In genomic region chr2:116724550-116724949, GRCh38 we compare ENCODE assay signal across 21 cellular contexts.
DNase-seq lines count a peak whose midpoint lies in the region; ATAC-seq, FAIRE-seq and TF ChIP-seq lines count a peak whose summit lies in the region.
"Had no signal": no experiment of that assay in that cellular context is flagged by ENCODE, and none has a peak within 500 bp of the region (broad histone marks: within the 10 kb centered on the region; RNA-seq: fewer than 3 reads in every experiment).

No MANE protein-coding gene starts in this region.

- H3K4me1 Mint-ChIP-seq in astrocyte (ENCODE audit: low read depth, unreplicated experiment): peaks cover 12% of the 10 kb centered on the region
- H3K4me1 Mint-ChIP-seq: CD4-positive, alpha-beta memory T cell had no signal

- H3K27ac ChIP-seq in RWPE2 (ENCODE audit: poor library complexity, severe bottlenecking) (peak overlapping the region; percentile 29), astrocyte (ENCODE audit: low read depth, low read length) (no peak overlapping the region), foreskin keratinocyte (no peak overlapping the region)

- no peaks in the 10 kb centered on the region for H3K9me3 ChIP-seq in RWPE2 (ENCODE audit: severe bottlenecking)
- H3K9me3 ChIP-seq in astrocyte (ENCODE audit: insufficient read depth, low read depth, low read length): no peaks in the 10 kb centered on the region
- H3K9me3 ChIP-seq: HAP-1 had no signal

- H3K9ac ChIP-seq in astrocyte (ENCODE audit: low read length): no peak overlapping the region

- H3K36me3 ChIP-seq in RWPE2 (ENCODE audit: low read depth): no peaks in the 10 kb centered on the region
- H3K36me3 ChIP-seq in astrocyte (ENCODE audit: insufficient read depth, low read length): no peaks in the 10 kb centered on the region
- H3K36me3 ChIP-seq in bronchial epithelial cell (ENCODE audit: control insufficient read depth, insufficient read depth, low read length): no peaks in the 10 kb centered on the region
- H3K36me3 ChIP-seq: HAP-1 had no signal

- no peaks in the 10 kb centered on the region for H3K79me2 ChIP-seq in astrocyte (ENCODE audit: insufficient read depth, low read length)

- no peak overlapping the region for H3K4me3 ChIP-seq in RWPE2 (ENCODE audit: severe bottlenecking)
- H3K4me3 ChIP-seq in astrocyte (ENCODE audit: insufficient read depth, low read depth, low read length): no peak overlapping the region
- no peak overlapping the region for H3K4me3 ChIP-seq in bronchial epithelial cell (ENCODE audit: low read depth, low read length)
- H3K4me3 ChIP-seq: HAP-1 had no signal

- H4K20me1 ChIP-seq in astrocyte (ENCODE audit: insufficient read depth, low read length): no peaks in the 10 kb centered on the region

- no peak for TF ChIP-seq CTCF in RWPE2 (IDR thresholded peaks at IDR 0.05; ENCODE audit: poor library complexity, severe bottlenecking)
- TF ChIP-seq CTCF in astrocyte (IDR thresholded peaks at IDR 0.05; ENCODE audit: insufficient read depth, low read depth, low read length): no peak
- TF ChIP-seq CTCF in bronchial epithelial cell (IDR thresholded peaks at IDR 0.05; ENCODE audit: insufficient read depth, low read length, severe bottlenecking): no peak
- no peak for TF ChIP-seq CTCF in foreskin keratinocyte (conservative IDR thresholded peaks at IDR 0.05)

- H3K27me3 ChIP-seq in RWPE2 (ENCODE audit: insufficient read depth, poor library complexity, severe bottlenecking) (no peaks in the 10 kb centered on the region), astrocyte (ENCODE audit: insufficient read depth, low read length) (no peaks in the 10 kb centered on the region), bronchial epithelial cell (ENCODE audit: control insufficient read depth, insufficient read depth, low read length) (no peaks in the 10 kb centered on the region), foreskin keratinocyte (no peaks in the 10 kb centered on the region)

- H3K27me3 Mint-ChIP-seq in astrocyte (ENCODE audit: low read depth, unreplicated experiment): no peaks in the 10 kb centered on the region
- H3K27me3 Mint-ChIP-seq: CD4-positive, alpha-beta memory T cell had no signal

- no peak overlapping the region for H3K4me3 Mint-ChIP-seq in astrocyte (ENCODE audit: unreplicated experiment)
- H3K4me3 Mint-ChIP-seq: CD4-positive, alpha-beta memory T cell; HFFc6 had no signal

- FAIRE-seq in astrocyte (lab: Jason Lieb, UNC): no peak
- no peak for FAIRE-seq in bronchial epithelial cell (lab: Jason Lieb, UNC)
- FAIRE-seq: GM12891, GM18507, H54 had no signal

- peak overlapping the region; percentile 68 for H3K27ac Mint-ChIP-seq in astrocyte (ENCODE audit: unreplicated experiment)
- H3K27ac Mint-ChIP-seq: CD4-positive, alpha-beta memory T cell; HFFc6 had no signal

- H3K9me3 Mint-ChIP-seq in astrocyte (ENCODE audit: unreplicated experiment): no peaks in the 10 kb centered on the region

- H3K4me2 ChIP-seq in astrocyte (ENCODE audit: low read length): no peak overlapping the region

- H3K4me1 ChIP-seq in RWPE2 (ENCODE audit: insufficient read depth, poor library complexity, severe bottlenecking) (peaks cover 15% of the 10 kb centered on the region), astrocyte (ENCODE audit: insufficient read depth, low read length) (no peaks in the 10 kb centered on the region), foreskin keratinocyte (no peaks in the 10 kb centered on the region)

- no peak overlapping the region for H2AFZ ChIP-seq in astrocyte (ENCODE audit: low read depth, low read length)

- DNase-seq in RWPE2 (ENCODE audit: low spot score): no peak
- DNase-seq in astrocyte (ENCODE audit: low read depth): peak; percentile 4
- DNase-seq in bronchial epithelial cell (ENCODE audit: low read depth): peak; percentile 30
- DNase-seq in foreskin keratinocyte: peak; percentile 8 to 44
- DNase-seq in NCI-H2029 (lab: John Stamatoyannopoulos, UW): no peak
- no peak for DNase-seq in NCI-H2227 (lab: John Stamatoyannopoulos, UW; ENCODE audit: unreplicated experiment)
- DNase-seq: C1 segment of cervical spinal cord; Calu3; CD4-positive, alpha-beta memory T cell; COR-L47; DMS53; DMS79 treated with DMSO at 0.1 percent for 48 hours; GF-D8; GOT3; HFFc6 had no signal

- peak; percentile 77 for ATAC-seq in RWPE2 (ENCODE audit: low read depth)
- ATAC-seq in foreskin keratinocyte: no peak
- no peak for ATAC-seq in HG03139 (IDR thresholded peaks at IDR 0.05; ENCODE audit: unreplicated experiment)
- ATAC-seq in HG02642 (IDR thresholded peaks at IDR 0.05; ENCODE audit: poor library complexity, unreplicated experiment): no peak

- no peaks in the 10 kb centered on the region for H3K36me3 Mint-ChIP-seq in astrocyte (ENCODE audit: low read depth, unreplicated experiment)
- H3K36me3 Mint-ChIP-seq: CD4-positive, alpha-beta memory T cell had no signal

Comparison
In these comparisons a context has a peak if more than half of its experiments do, and no peak if none do; other contexts are left out.
1. DNase-seq: peak in astrocyte (single experiment), bronchial epithelial cell (single experiment) and foreskin keratinocyte (2 of 2); none in RWPE2 (single experiment), NCI-H2029 (single experiment) and NCI-H2227 (single experiment).